Comparison of ENCODE assay signal across 9 cellular contexts in genomic region chr7:150977382-150978135, GRCh38. TPM values are rescaled to one million over a fixed set of nuclear protein-coding genes. Genes with fewer than 3 reads are reported as not detected.
DNase-seq lines count a peak whose midpoint lies in the region; ATAC-seq lines count a peak whose summit lies in the region.
"Had no signal": no experiment of that assay in that cellular context is flagged by ENCODE, and none has a peak within 500 bp of the region (broad histone marks: within the 10 kb centered on the region; RNA-seq: fewer than 3 reads in every experiment).

No MANE protein-coding gene starts in this region.

- H3K4me3 ChIP-seq in Karpas-422 (ENCODE audit: low read length) (peak overlapping the region; percentile 22; the same call in 1 of the 2 replicates), duodenal mucosa (ENCODE audit: low read depth in 1 of 2, low read length in 2 of 2) (peak overlapping the region; percentile 2 to 28), neuron (ENCODE audit: low read length) (peak overlapping the region; percentile 66), MG63 (no peak overlapping the region)

- peak; percentile 76 for DNase-seq in DMS53 (lab: John Stamatoyannopoulos, UW)
- no peak for DNase-seq in Karpas-422
- DNase-seq in RKO (ENCODE audit: low spot score) = no peak
- DNase-seq in MG63 = no peak

- H3K4me1 ChIP-seq in Karpas-422 (ENCODE audit: low read length) (peaks cover 31% of the 10 kb centered on the region), duodenal mucosa (ENCODE audit: control insufficient read depth in 1 of 2, insufficient read depth in 2 of 2, low read length in 2 of 2) (peaks cover 16 to 46% of the 10 kb centered on the region in 2 donors), neuron (ENCODE audit: insufficient read depth, low read length) (peaks cover 37% of the 10 kb centered on the region)

- no peaks in the 10 kb centered on the region for H3K9me2 ChIP-seq in Karpas-422 (replicated peaks; ENCODE audit: insufficient read depth, low read length)

- peak overlapping the region; percentile 44 for H3K4me2 ChIP-seq in Karpas-422 (ENCODE audit: low read depth, low read length, poor library complexity, severe bottlenecking)

- ATAC-seq in HG03025 (IDR thresholded peaks at IDR 0.05; ENCODE audit: low FRiP score, unreplicated experiment) (no peak), GM18873 (IDR thresholded peaks at IDR 0.05; ENCODE audit: low FRiP score, unreplicated experiment) (no peak)

- H3K27me3 ChIP-seq in Karpas-422 (ENCODE audit: low read length) = no peaks in the 10 kb centered on the region
- H3K27me3 ChIP-seq in duodenal mucosa (ENCODE audit: control insufficient read depth in 1 of 2, insufficient read depth in 2 of 2, low read length in 2 of 2) = peaks cover 29 to 45% of the 10 kb centered on the region in 2 donors
- peaks cover 13% of the 10 kb centered on the region for H3K27me3 ChIP-seq in neuron (ENCODE audit: insufficient read depth, low read length)
- H3K27me3 ChIP-seq in MG63 = no peaks in the 10 kb centered on the region

- H2AFZ ChIP-seq in Karpas-422 (ENCODE audit: low read length) (no peak overlapping the region), neuron (ENCODE audit: low read depth, low read length) (no peak overlapping the region)

- no peaks in the 10 kb centered on the region for H3K36me3 ChIP-seq in Karpas-422 (ENCODE audit: insufficient read depth, low read length)
- H3K36me3 ChIP-seq in duodenal mucosa (ENCODE audit: control insufficient read depth in 1 of 2, insufficient read depth in 2 of 2, low read length in 2 of 2) = no peaks in the 10 kb centered on the region
- no peaks in the 10 kb centered on the region for H3K36me3 ChIP-seq in neuron (ENCODE audit: insufficient read depth, low read length)
- H3K36me3 ChIP-seq in MG63 = no peaks in the 10 kb centered on the region

- no peaks in the 10 kb centered on the region for H3K9me3 ChIP-seq in Karpas-422 (ENCODE audit: low read length)
- no peaks in the 10 kb centered on the region for H3K9me3 ChIP-seq in duodenal mucosa (ENCODE audit: control insufficient read depth in 1 of 2, low read length in 2 of 2)
- H3K9me3 ChIP-seq in neuron (ENCODE audit: low read length) = no peaks in the 10 kb centered on the region
- no peaks in the 10 kb centered on the region for H3K9me3 ChIP-seq in MG63

- H3K9ac ChIP-seq in Karpas-422 (ENCODE audit: low read length) (peak overlapping the region; percentile 24; the same call in 1 of the 2 replicates), duodenal mucosa (ENCODE audit: low read depth in 1 of 2, low read length in 2 of 2) (no peak overlapping the region)

- no peaks in the 10 kb centered on the region for H3K79me2 ChIP-seq in Karpas-422 (ENCODE audit: low read length)

- H3K27ac ChIP-seq in Karpas-422 (ENCODE audit: low read length) (no peak overlapping the region), duodenal mucosa (ENCODE audit: low read depth, low read length) (no peak overlapping the region)

- H4K20me1 ChIP-seq in Karpas-422 (ENCODE audit: insufficient read depth, low read depth, low read length) = 0 out of 2 replicates have a peak, but pooled peaks cover 4% of the 10 kb centered on the region

RNA-seq across cellular contexts. Expression of gene KCNH2, which starts 0.6 kb away (rescaled TPM):
- total RNA-seq in Karpas-422 (2014; rRNA removed; shearing (Covaris generic); ENCODE audit: low replicate concordance) = 0.11 and 0.22 TPM in 2 replicates
- 0.33 TPM in 1 of 2 replicates, not detected in the other for total RNA-seq in MG63 (2014; rRNA removed; shearing (Covaris generic); ENCODE audit: low replicate concordance)

RNA-seq across cellular contexts. Expression of gene NOS3, which starts 13.3 kb away (rescaled TPM):
- 59.8 and 62.5 TPM in 2 replicates for total RNA-seq in Karpas-422 (2014; rRNA removed; shearing (Covaris generic); ENCODE audit: low replicate concordance)
- total RNA-seq in MG63 (2014; rRNA removed; shearing (Covaris generic); ENCODE audit: low replicate concordance) = 0.20 TPM in 1 of 2 replicates, not detected in the other
- total RNA-seq: myocyte had no signal

RNA-seq across cellular contexts. Expression of gene ATG9B, which starts 46.7 kb away (rescaled TPM):
- total RNA-seq in Karpas-422 (2014; rRNA removed; shearing (Covaris generic); ENCODE audit: low replicate concordance) = 0.78 and 1.6 TPM in 2 replicates
- not detected in 2 replicates for total RNA-seq in MG63 (2014; rRNA removed; shearing (Covaris generic); ENCODE audit: low replicate concordance)

RNA-seq across cellular contexts. Expression of gene ABCB8, which starts 50.7 kb away (rescaled TPM):
- total RNA-seq in Karpas-422 (2014; rRNA removed; shearing (Covaris generic); ENCODE audit: low replicate concordance) = 19.0 and 27.1 TPM in 2 replicates
- total RNA-seq in MG63 (2014; rRNA removed; shearing (Covaris generic); ENCODE audit: low replicate concordance) = 14.4 and 22.4 TPM in 2 replicates

Comparison
In these comparisons a context has a peak if more than half of its experiments do, and no peak if none do; other contexts are left out.
1. RNA of gene NOS3, which starts 13.3 kb away (total RNA-seq): 59.8 to 62.5 TPM in Karpas-422; 0.20 TPM in MG63; every median in the first group is over 10 times any median in the second.